ENCODE assay signal across 1 cellular context in genomic region chr9:7370378-7370777, GRCh38.
TF ChIP-seq lines count a peak whose summit lies in the region.

No MANE protein-coding gene starts in this region.

TF ChIP-seq in IMR-90, 13 proteins besides CTCF, POLR2A, EP300 and RAD21:
- TF ChIP-seq SMC3 (IDR thresholded peaks at IDR 0.05; ENCODE audit: low read depth, low read length) = no peak
- TF ChIP-seq RFX5 (IDR thresholded peaks at IDR 0.05; ENCODE audit: low read depth, low read length) = no peak
